13 cellular contexts compared by ENCODE assay signal in the genomic region with DNA sequence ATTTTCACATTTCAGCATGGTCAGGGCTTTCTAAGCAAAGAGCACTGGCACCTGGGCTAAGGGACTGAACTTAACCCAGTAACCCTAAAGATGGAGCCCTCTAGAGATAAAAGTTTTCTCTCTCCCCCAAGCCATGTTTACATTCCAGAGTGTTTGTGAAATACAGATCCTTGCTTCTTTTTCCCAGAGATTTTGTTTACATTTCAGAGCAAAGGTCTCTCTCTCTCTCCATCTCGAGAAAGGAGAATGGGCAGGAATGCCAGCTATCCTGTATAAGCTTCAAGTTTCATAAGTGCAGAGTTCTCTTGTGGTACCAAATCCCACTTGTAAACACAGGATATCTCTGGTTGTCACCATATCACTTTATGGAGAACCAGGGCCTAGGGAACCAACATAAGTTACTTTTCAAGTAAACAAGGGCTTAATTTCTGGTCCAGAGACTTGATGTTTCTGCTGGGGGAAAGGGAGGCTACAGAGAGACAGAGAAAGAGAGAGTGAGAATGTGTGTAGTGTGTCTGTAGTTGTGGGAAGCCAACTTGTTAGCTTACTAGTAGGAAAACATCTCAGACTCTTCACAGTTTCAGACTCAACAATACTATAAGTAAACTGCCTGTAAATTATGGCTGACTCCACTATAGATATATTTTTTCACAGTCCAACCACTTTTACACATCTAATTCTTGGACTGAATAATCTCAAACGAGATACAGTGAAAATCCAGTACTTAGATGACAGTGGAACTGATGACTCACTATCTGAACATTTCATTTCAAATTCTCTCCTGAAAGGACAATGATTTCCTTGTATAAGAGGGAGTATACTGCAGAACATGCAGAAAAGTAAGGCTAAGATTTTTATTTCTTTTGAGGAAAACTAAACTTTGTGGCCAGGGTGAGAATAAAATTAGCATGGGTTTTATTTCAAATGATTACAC.
DNase-seq lines count a peak whose midpoint lies in the region; ATAC-seq and TF ChIP-seq lines count a peak whose summit lies in the region.
"Had no signal": no experiment of that assay in that cellular context is flagged by ENCODE, and none has a peak within 500 bp of the region (broad histone marks: within the 10 kb centered on the region; RNA-seq: fewer than 3 reads in every experiment).

No MANE protein-coding gene starts in this region.

- H3K9me3 ChIP-seq in AG04450 (ENCODE audit: control insufficient read depth, insufficient read depth, low read length): no peaks in the 10 kb centered on the region
- no peaks in the 10 kb centered on the region for H3K9me3 ChIP-seq in liver (ENCODE audit: control insufficient read depth in 4 of 4, low read length in 3 of 4)
- H3K9me3 ChIP-seq in esophagus squamous epithelium: no peaks in the 10 kb centered on the region
- H3K9me3 ChIP-seq: body of pancreas had no signal

- ATAC-seq in HG02970 (IDR thresholded peaks at IDR 0.05; ENCODE audit: low FRiP score, unreplicated experiment): no peak
- ATAC-seq: body of pancreas had no signal

- H3K9ac ChIP-seq in liver (ENCODE audit: low read depth in 1 of 2, low read length in 2 of 2): no peak overlapping the region

- 0 out of 2 replicates have a peak, but pooled peaks have one; percentile 11 for TF ChIP-seq CTCF in AG04450 (IDR thresholded peaks at IDR 0.05; ENCODE audit: low read depth, low read length)
- no peak for TF ChIP-seq CTCF in cardiac fibroblast (IDR thresholded peaks at IDR 0.05; ENCODE audit: low read depth, low read length)
- TF ChIP-seq CTCF in liver (IDR thresholded peaks at IDR 0.05; ENCODE audit: low read depth, low read length, missing input control): no peak
- no peak for TF ChIP-seq CTCF in esophagus squamous epithelium (IDR thresholded peaks at IDR 0.05)

- no peak for TF ChIP-seq POLR2A in esophagus squamous epithelium (IDR thresholded peaks at IDR 0.05)

- H3K4me3 ChIP-seq in AG04450 (ENCODE audit: low read depth, low read length) (no peak overlapping the region), cardiac fibroblast (replicated peaks in 1 of 2; ENCODE audit: low read depth in 2 of 2, low read length in 2 of 2) (no peak overlapping the region), liver (ENCODE audit: low read depth in 1 of 3, low read length in 3 of 3) (no peak overlapping the region), esophagus squamous epithelium (no peak overlapping the region)
- H3K4me3 ChIP-seq: body of pancreas had no signal

- WGBS in liver: 37% methylated on average over 2 of the region's 2 CpGs
- WGBS in esophagus squamous epithelium, 2 donors: 22 to 48% methylated on average over 2 of the region's 2 CpGs

- POLR2A ChIA-PET in AG04450 (lab: Yijun Ruan, JAX): no interaction called here

- intact Hi-C loops in esophagus squamous epithelium (cut with DNase I): loop anchor here (5.0 kb wide), 1 partner anchor 216 kb away; no protein-coding TSS in a partner anchor

- peaks cover 0 to 7% (median 0%) of the 10 kb centered on the region in 4 donors for H3K4me1 ChIP-seq in liver (ENCODE audit: control insufficient read depth in 4 of 4, insufficient read depth in 4 of 4, low read length in 3 of 4)
- peaks cover 0 to 11% (median 0%) of the 10 kb centered on the region in 3 donors for H3K4me1 ChIP-seq in esophagus squamous epithelium

- CTCF ChIA-PET in AG04450 (lab: Charles Lee): interaction anchor here (1.7 kb wide), 1 partner anchor 216 kb away, joined by 14 read pairs; no protein-coding TSS in a partner anchor

- DNase-seq in AG04450 (ENCODE audit: low read depth, low spot score) (peak; percentile 52), HT-29 (ENCODE audit: low spot score) (peak; percentile 53), cardiac fibroblast (ENCODE audit: low read depth in 2 of 2) (peak; percentile 48 to 61), NCI-H2171 treated with DMSO at 0.1 percent for 48 hours (lab: John Stamatoyannopoulos, UW) (no peak), activated gamma-delta T cell treated with Interleukin-2 at 50 U/mL for 16 hours (no peak), esophagus squamous epithelium (lab: John Stamatoyannopoulos, UW) (no peak)
- DNase-seq: body of pancreas, glutamatergic neuron, NCI-H1436 treated with DMSO at 0.1 percent for 48 hours, retina had no signal

- H3K36me3 ChIP-seq in liver (ENCODE audit: control insufficient read depth in 4 of 4, insufficient read depth in 3 of 4, low read depth in 1 of 4, low read length in 3 of 4) (peaks cover 0 to 4% (median 2%) of the 10 kb centered on the region in 4 donors), esophagus squamous epithelium (peaks cover 0 to 31% (median 3%) of the 10 kb centered on the region in 3 donors)

- no peak for TF ChIP-seq RAD21 in liver (IDR thresholded peaks at IDR 0.05)

- H3K27me3 ChIP-seq in AG04450 (ENCODE audit: control insufficient read depth, insufficient read depth, low read length): no peaks in the 10 kb centered on the region
- H3K27me3 ChIP-seq in liver (ENCODE audit: control insufficient read depth in 4 of 4, insufficient read depth in 4 of 4, low read length in 3 of 4): no peaks in the 10 kb centered on the region
- H3K27me3 ChIP-seq in esophagus squamous epithelium: no peaks in the 10 kb centered on the region
- H3K27me3 ChIP-seq: body of pancreas had no signal

- peak overlapping the region; percentile 73 for H3K27ac ChIP-seq in AG04450 (ENCODE audit: low read depth, low read length)
- no peak overlapping the region for H3K27ac ChIP-seq in liver (ENCODE audit: low read depth in 1 of 2, low read length in 2 of 2)
- H3K27ac ChIP-seq in esophagus squamous epithelium: no peak overlapping the region
- H3K27ac ChIP-seq: body of pancreas, C4-2B had no signal

TF ChIP-seq in liver, 16 proteins besides CTCF, POLR2A, EP300 and RAD21:
- TF ChIP-seq HNF4A (conservative IDR thresholded peaks at IDR 0.05): peak in 1 of 2 donors; percentile 3
- TF ChIP-seq EGR1 (IDR thresholded peaks at IDR 0.05; ENCODE audit: low read depth in 2 of 2): no peak
- TF ChIP-seq RXRA (IDR thresholded peaks at IDR 0.05): peak; percentile 10 to 35
- TF ChIP-seq, protein P1, sequence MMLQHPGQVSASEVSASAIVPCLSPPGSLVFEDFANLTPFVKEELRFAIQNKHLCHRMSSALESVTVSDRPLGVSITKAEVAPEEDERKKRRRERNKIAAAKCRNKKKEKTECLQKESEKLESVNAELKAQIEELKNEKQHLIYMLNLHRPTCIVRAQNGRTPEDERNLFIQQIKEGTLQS (IDR thresholded peaks at IDR 0.05): no peak

Comparison
In these comparisons a context has a peak if more than half of its experiments do, and no peak if none do; other contexts are left out.
1. DNase-seq: peak in AG04450 (single experiment), HT-29 (single experiment) and cardiac fibroblast (2 of 2); none in NCI-H2171 treated with DMSO at 0.1 percent for 48 hours (single experiment), activated gamma-delta T cell treated with Interleukin-2 at 50 U/mL for 16 hours (single experiment) and esophagus squamous epithelium (single experiment).